In the genomic region with DNA sequence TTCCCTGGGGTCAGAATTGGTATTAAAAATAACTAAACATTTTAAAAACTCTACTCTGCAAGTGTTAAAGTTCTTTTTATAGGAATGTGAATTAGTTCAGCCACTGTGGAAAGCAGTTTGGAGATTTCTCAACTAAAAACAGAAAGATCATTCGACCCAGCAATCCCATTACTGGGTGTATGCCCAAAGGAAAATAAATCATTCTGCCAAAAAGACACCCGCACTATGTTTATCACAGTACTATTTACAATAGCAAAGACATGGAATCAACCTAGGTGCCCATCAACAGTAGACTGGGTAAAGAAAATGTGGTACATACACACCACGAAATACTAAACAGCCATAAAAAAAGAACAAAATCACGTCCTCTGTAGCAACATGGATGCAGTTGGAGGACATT, we compare ENCODE assay signal across 8 cellular contexts. TPM values are rescaled to one million over a fixed set of nuclear protein-coding genes. Genes with fewer than 3 reads are reported as not detected.
DNase-seq lines count a peak whose midpoint lies in the region; ATAC-seq and TF ChIP-seq lines count a peak whose summit lies in the region.

No MANE protein-coding gene starts in this region.

- H3K27me3 ChIP-seq in heart right ventricle, result peaks cover 0 to 19% (median 0%) of the 10 kb centered on the region in 7 donors
- peaks cover 7 to 34% of the 10 kb centered on the region in 2 donors for H3K27me3 ChIP-seq in left lung
- peaks cover 0 to 5% of the 10 kb centered on the region in 2 donors for H3K27me3 ChIP-seq in tibial artery

- intact Hi-C loops in heart right ventricle (cut with DNase I), result loop anchor here in 1 of 10 donors (5.0 kb wide), 1 partner anchor 41 kb away; no protein-coding TSS in a partner anchor
- intact Hi-C loops in cardiac septum (cut with DNase I), result loop anchor here (2.0 kb wide), 1 partner anchor 44 kb away; a partner anchor contains a TSS
- intact Hi-C loops in left lung (cut with DNase I), result no loop called here
- intact Hi-C loops in tibial artery (cut with DNase I; ENCODE audit: low total_unique reads), result no loop called here

- H3K4me3 ChIP-seq in heart right ventricle, result peak overlapping the region in 9 of 10 donors; percentile 43 to 82 (median 65)
- peak overlapping the region; percentile 70 for H3K4me3 ChIP-seq in astrocyte of the spinal cord (ENCODE audit: low read depth, low read length)
- peak overlapping the region; percentile 47 to 52 for H3K4me3 ChIP-seq in left lung
- H3K4me3 ChIP-seq in tibial artery, result peak overlapping the region; percentile 52 to 54

- H3K9me3 ChIP-seq in heart right ventricle, result no peaks in the 10 kb centered on the region
- H3K9me3 ChIP-seq in left lung, result no peaks in the 10 kb centered on the region
- no peaks in the 10 kb centered on the region for H3K9me3 ChIP-seq in tibial artery

- no peak for ATAC-seq in heart right ventricle
- no peak for ATAC-seq in left lung

- H3K27ac ChIP-seq in heart right ventricle, result peak overlapping the region; percentile 43 to 92 (median 76)
- H3K27ac ChIP-seq in left lung, result no peak overlapping the region
- no peak overlapping the region for H3K27ac ChIP-seq in tibial artery

- in situ Hi-C loops in astrocyte of the spinal cord (cut with HindIII; ENCODE audit: low sequenced_read_pairs), result no loop called here

- no peak for DNase-seq in heart right ventricle
- no peak for DNase-seq in cardiac septum (ENCODE audit: low spot score)
- no peak for DNase-seq in astrocyte of the spinal cord (ENCODE audit: low read depth, low spot score)
- no peak for DNase-seq in left lung
- no peak for DNase-seq in tibial artery
- no peak for DNase-seq in NCI-H2227 (lab: John Stamatoyannopoulos, UW; ENCODE audit: unreplicated experiment)
- DNase-seq in NCI-H1930 (lab: John Stamatoyannopoulos, UW), result no peak
- no peak for DNase-seq in OCI-M2 (lab: John Stamatoyannopoulos, UW; ENCODE audit: unreplicated experiment)

- WGBS in heart right ventricle, 2 donors, result 61 to 68% methylated on average over 4 of the region's 4 CpGs

- H3K36me3 ChIP-seq in heart right ventricle (peaks cover 0 to 24% (median 0%) of the 10 kb centered on the region in 9 donors), left lung (peaks cover 0 to 4% of the 10 kb centered on the region in 2 donors), tibial artery (peaks cover 1 to 17% (median 3%) of the 10 kb centered on the region in 3 donors)

- TF ChIP-seq CTCF in heart right ventricle (IDR thresholded peaks at IDR 0.05) (no peak), astrocyte of the spinal cord (IDR thresholded peaks at IDR 0.05; ENCODE audit: low read depth, low read length) (no peak), left lung (IDR thresholded peaks at IDR 0.05) (no peak), tibial artery (IDR thresholded peaks at IDR 0.05) (no peak)

- H3K4me1 ChIP-seq in heart right ventricle (peaks cover 0 to 34% (median 13%) of the 10 kb centered on the region in 9 donors), left lung (peaks cover 0 to 17% of the 10 kb centered on the region in 2 donors), tibial artery (peaks cover 0 to 16% (median 8%) of the 10 kb centered on the region in 4 donors)

RNA-seq across cellular contexts. Expression of a gene that starts 0.7 kb away (rescaled TPM):
- 1 to 10 TPM; 3.8 to 9.3 (median 6.8) TPM for total RNA-seq in heart right ventricle
- polyA plus RNA-seq in heart right ventricle, result 1 to 10 TPM; 5.2 to 6.4 TPM
- total RNA-seq in cardiac septum, result 6.8 TPM
- 10 to 100 TPM; 10.8 to 16.0 TPM for total RNA-seq in left lung

RNA-seq across cellular contexts. Expression of a gene that starts 43.8 kb away (rescaled TPM):
- total RNA-seq in heart right ventricle, result 10 to 100 TPM; 25.3 to 36.5 (median 32.7) TPM
- polyA plus RNA-seq in heart right ventricle, result 10 to 100 TPM; 14.4 to 19.7 TPM
- 30.2 TPM for total RNA-seq in cardiac septum
- 10 to 100 TPM; 41.5 to 45.0 TPM for total RNA-seq in left lung

RNA-seq across cellular contexts. Expression of a gene that starts 48.6 kb away (rescaled TPM):
- total RNA-seq in heart right ventricle, result 10 to 100 TPM in 5 of 10 donors, 1 to 10 TPM in 5; 3.8 to 15.7 (median 9.8) TPM
- polyA plus RNA-seq in heart right ventricle, result 1 to 10 TPM; 1.4 to 1.8 TPM
- 7.4 TPM for total RNA-seq in cardiac septum
- total RNA-seq in left lung, result 10 to 100 TPM in 1 of 2 donors, 1 to 10 TPM in 1; 8.6 to 25.0 TPM

Comparison
In these comparisons a context has a peak if more than half of its experiments do, and no peak if none do; other contexts are left out.
1. H3K27ac ChIP-seq: peak in heart right ventricle (10 of 10); none in left lung (0 of 2) and tibial artery (0 of 2).
2. Peak in every context shown above with its lines, with median percentiles within 50 percentile points of each other: H3K4me3 ChIP-seq.